Comparison of ENCODE assay signal across 23 cellular contexts in genomic region chr12:7078163-7078562, GRCh38. TPM values are rescaled to one million over a fixed set of nuclear protein-coding genes. Genes with fewer than 3 reads are reported as not detected.
A peak's percentile ranks its signal among the peaks of the same experiment; 100 is the strongest.
DNase-seq lines count a peak whose midpoint lies in the region; ATAC-seq and TF ChIP-seq lines count a peak whose summit lies in the region.
"Had no signal": no experiment of that assay in that cellular context is flagged by ENCODE, and none has a peak within 500 bp of the region (broad histone marks: within the 10 kb centered on the region; RNA-seq: fewer than 3 reads in every experiment).

No MANE protein-coding gene starts in this region.

- TF ChIP-seq CTCF in C4-2B (conservative IDR thresholded peaks at IDR 0.05) (peak; percentile 35), LNCaP clone FGC (IDR thresholded peaks at IDR 0.05; ENCODE audit: control insufficient read depth, extremely low read depth, insufficient read depth) (0 out of 2 replicates have a peak, but pooled peaks have one; percentile 28), VCaP (conservative IDR thresholded peaks at IDR 0.05) (peak; percentile 52; the same call in 1 of the 2 replicates)

- no peaks in the 10 kb centered on the region for H3K27me3 ChIP-seq in right cardiac atrium (ENCODE audit: control insufficient read depth, insufficient read depth)
- H3K27me3 ChIP-seq: brain microvascular endothelial cell, gastroesophageal sphincter, thyroid gland had no signal

- intact Hi-C loops in right cardiac atrium (cut with DNase I) = no loop called here

- H3K27ac ChIP-seq in C4-2B (no peak overlapping the region), VCaP (no peak overlapping the region), right cardiac atrium (ENCODE audit: low read length) (no peak overlapping the region)
- H3K27ac ChIP-seq: brain microvascular endothelial cell, KMS-11, lower lobe of right lung, SJCRH30 had no signal

- ATAC-seq in right cardiac atrium = no peak
- ATAC-seq: gastroesophageal sphincter; lower lobe of right lung; naive thymus-derived CD4-positive, alpha-beta T cell had no signal

- H3K4me3 ChIP-seq in LNCaP clone FGC (ENCODE audit: low read depth, low read length) = no peak overlapping the region
- no peak overlapping the region for H3K4me3 ChIP-seq in right cardiac atrium (ENCODE audit: low read length)
- H3K4me3 ChIP-seq: gastroesophageal sphincter, lower lobe of right lung, prostate gland, SJCRH30, thyroid gland had no signal

- no peaks in the 10 kb centered on the region for H3K4me1 ChIP-seq in right cardiac atrium (ENCODE audit: control insufficient read depth, insufficient read depth, low read length)
- H3K4me1 ChIP-seq: prostate gland, SJCRH30 had no signal

- DNase-seq in LNCaP clone FGC (ENCODE audit: low read depth) = no peak
- DNase-seq in right cardiac atrium = no peak
- DNase-seq in NCI-H446 (lab: John Stamatoyannopoulos, UW) = no peak
- no peak for DNase-seq in dedifferentiated amniotic fluid mesenchymal stem cell (ENCODE audit: extremely low spot score)
- DNase-seq: activated B cell treated with CpG ODN at 0.5 μM for 24 hours; activated CD4-positive, alpha-beta T cell treated with anti-CD3 and anti-CD28 coated beads, Interleukin-2, amount 10 ng/mL, durations not matched to agents 7 days and 5 days; amniotic stem cell; brain microvascular endothelial cell; lower lobe of right lung; naive thymus-derived CD4-positive, alpha-beta T cell; NCI-H1417; NCI-H2029 treated with DMSO at 0.1 percent for 48 hours; NCI-H345; SJCRH30; stimulated activated CD4-positive, alpha-beta T cell treated with anti-CD3 and anti-CD28 coated beads, Interleukin-4, amount 100 ng/mL, for 1 hour; thyroid gland had no signal

- no peaks in the 10 kb centered on the region for H3K9me3 ChIP-seq in right cardiac atrium (ENCODE audit: control insufficient read depth, low read length)
- H3K9me3 ChIP-seq: gastroesophageal sphincter, lower lobe of right lung, prostate gland, SJCRH30, thyroid gland had no signal

- WGBS in right cardiac atrium = 77% methylated on average over 4 of the region's 4 CpGs

RNA-seq across cellular contexts. Expression of gene C1R, which starts 14.1 kb away (rescaled TPM):
- total RNA-seq in right cardiac atrium = 100 to 1,000 TPM; 245 to 447 (median 372) TPM
- 201 TPM for polyA plus RNA-seq in right cardiac atrium

RNA-seq across cellular contexts. Expression of gene C1S, which starts 17.6 kb away (rescaled TPM):
- 100 to 1,000 TPM; 162 to 288 (median 238) TPM for total RNA-seq in right cardiac atrium
- 126 TPM for polyA plus RNA-seq in right cardiac atrium
- polyA plus RNA-seq: CD4-positive, alpha-beta memory T cell; naive thymus-derived CD4-positive, alpha-beta T cell had no signal

RNA-seq across cellular contexts. Expression of gene C1RL, which starts 30.9 kb away (rescaled TPM):
- 10 to 100 TPM; 17.6 to 29.6 (median 21.6) TPM for total RNA-seq in right cardiac atrium
- 16.7 TPM for polyA plus RNA-seq in right cardiac atrium

RNA-seq across cellular contexts. Expression of gene RBP5, which starts 50.5 kb away (rescaled TPM):
- total RNA-seq in right cardiac atrium = 1 to 10 TPM in 1 of 4 donors, under 1 TPM in 2, not detected in 1; 0.47 to 1.7 (median 0.65) TPM
- polyA plus RNA-seq in right cardiac atrium = 0.77 TPM
- total RNA-seq: activated B cell treated with CpG ODN at 0.5 μM for 24 hours, fibroblast of lung, SJCRH30 had no signal
- polyA plus RNA-seq: CD4-positive, alpha-beta memory T cell; fibroblast of lung; naive thymus-derived CD4-positive, alpha-beta T cell had no signal

RNA-seq across cellular contexts. Expression of gene CLSTN3, which starts 52.0 kb away (rescaled TPM):
- total RNA-seq in right cardiac atrium = 10 to 100 TPM in 3 of 4 donors, 1 to 10 TPM in 1; 7.0 to 11.1 (median 10.7) TPM
- 13.6 TPM for polyA plus RNA-seq in right cardiac atrium
